ENCODE assay signal across 18 cellular contexts in genomic region chr16:85453701-85454100, GRCh38.
DNase-seq lines count a peak whose midpoint lies in the region; ATAC-seq and TF ChIP-seq lines count a peak whose summit lies in the region.
"Had no signal": no experiment of that assay in that cellular context is flagged by ENCODE, and none has a peak within 500 bp of the region (broad histone marks: within the 10 kb centered on the region; RNA-seq: fewer than 3 reads in every experiment).

No MANE protein-coding gene starts in this region.

- no peak overlapping the region for H4K91ac ChIP-seq in neuronal stem cell (ENCODE audit: low read depth, low read length, poor library complexity)

- H3K36me3 ChIP-seq in BLaER1: no peaks in the 10 kb centered on the region
- no peaks in the 10 kb centered on the region for H3K36me3 ChIP-seq in HCT116 (ENCODE audit: control insufficient read depth in 1 of 2, insufficient read depth in 2 of 2, low read length in 2 of 2)
- H3K36me3 ChIP-seq in WERI-Rb-1: peaks cover 8% of the 10 kb centered on the region
- no peaks in the 10 kb centered on the region for H3K36me3 ChIP-seq in neuronal stem cell (replicated peaks in 1 of 2; ENCODE audit: control insufficient read depth in 2 of 2, insufficient read depth in 2 of 2, low read length in 2 of 2)

- H3K79me2 ChIP-seq in HCT116 (ENCODE audit: insufficient read depth, low read length): no peaks in the 10 kb centered on the region

- no peak overlapping the region for H2AFZ ChIP-seq in HCT116 (ENCODE audit: low read depth, low read length, poor library complexity, severe bottlenecking)
- H2AFZ ChIP-seq in neuronal stem cell (ENCODE audit: low read length): no peak overlapping the region
- H2AFZ ChIP-seq: GM23248 had no signal

- H3K23ac ChIP-seq in neuronal stem cell (ENCODE audit: low read depth, low read length, poor library complexity): no peak overlapping the region

- H3K4me1 ChIP-seq in BLaER1: peaks cover 100% of the 10 kb centered on the region
- H3K4me1 ChIP-seq in HCT116 (ENCODE audit: control insufficient read depth in 1 of 2, insufficient read depth in 2 of 2, low read length in 2 of 2): peaks cover 6 to 11% of the 10 kb centered on the region in 2 experiments; a peak in 3 of 4 replicates
- peaks cover 5 to 30% of the 10 kb centered on the region in 2 donors for H3K4me1 ChIP-seq in neuronal stem cell (ENCODE audit: control insufficient read depth in 2 of 2, insufficient read depth in 1 of 2, low read depth in 1 of 2, low read length in 2 of 2)

- H3K27ac ChIP-seq in BLaER1: peak overlapping the region; percentile 51; the same call in 1 of the 2 replicates
- peak overlapping the region; percentile 26; the same call in 1 of the 2 replicates for H3K27ac ChIP-seq in HCT116 (ENCODE audit: low read depth, low read length)
- H3K27ac ChIP-seq in WERI-Rb-1: peak overlapping the region; percentile 97
- no peak overlapping the region for H3K27ac ChIP-seq in neuronal stem cell (replicated peaks; ENCODE audit: low read length)
- H3K27ac ChIP-seq: GM23248, HL-60 had no signal

- no peak overlapping the region for H2BK120ac ChIP-seq in neuronal stem cell (ENCODE audit: low read depth, low read length)

- H3K9ac ChIP-seq in BLaER1 (peak overlapping the region; percentile 20), HCT116 (ENCODE audit: low read length) (no peak overlapping the region), neuronal stem cell (ENCODE audit: low read depth, low read length, poor library complexity) (no peak overlapping the region)
- H3K9ac ChIP-seq: GM23248 had no signal

- no peak overlapping the region for H2BK12ac ChIP-seq in neuronal stem cell (ENCODE audit: low read length)

- POLR2A ChIA-PET in HCT116 (lab: Charles Lee): no interaction called here

- CTCF ChIA-PET in HCT116 (lab: Charles Lee): no interaction called here

- H3K9me3 ChIP-seq in BLaER1 (no peaks in the 10 kb centered on the region), HCT116 (ENCODE audit: control insufficient read depth in 1 of 2, insufficient read depth in 1 of 2, low read depth in 1 of 2, low read length in 2 of 2) (no peaks in the 10 kb centered on the region), WERI-Rb-1 (ENCODE audit: severe bottlenecking) (no peaks in the 10 kb centered on the region), neuronal stem cell (replicated peaks in 1 of 2; ENCODE audit: control insufficient read depth in 2 of 2, insufficient read depth in 1 of 2, low read depth in 1 of 2, low read length in 2 of 2) (no peaks in the 10 kb centered on the region)

- TF ChIP-seq CTCF in HCT116 (IDR thresholded peaks at IDR 0.05 in 2 of 3, conservative IDR thresholded peaks at IDR 0.05 in 1 of 3; ENCODE audit: borderline replicate concordance in 1 of 3, insufficient read depth in 1 of 3, low read depth in 2 of 3, low read length in 2 of 3): no peak
- no peak for TF ChIP-seq CTCF in WERI-Rb-1 (IDR thresholded peaks at IDR 0.05; ENCODE audit: low read depth, low read length)

- no peak for TF ChIP-seq RAD21 in HCT116 (IDR thresholded peaks at IDR 0.05; ENCODE audit: low read depth)

- H3K9me2 ChIP-seq in HCT116 (ENCODE audit: insufficient read depth): no peaks in the 10 kb centered on the region

- no peak overlapping the region for H2BK5ac ChIP-seq in neuronal stem cell (ENCODE audit: low read length)

- H2AK5ac ChIP-seq in neuronal stem cell (ENCODE audit: low read depth, low read length): peak overlapping the region; percentile 48

- no peaks in the 10 kb centered on the region for H3K27me3 ChIP-seq in BLaER1
- no peaks in the 10 kb centered on the region for H3K27me3 ChIP-seq in HCT116 (ENCODE audit: insufficient read depth, low read length)
- H3K27me3 ChIP-seq in WERI-Rb-1 (ENCODE audit: insufficient read depth, low read depth, severe bottlenecking): no peaks in the 10 kb centered on the region
- H3K27me3 ChIP-seq in neuronal stem cell (ENCODE audit: control insufficient read depth in 3 of 3, insufficient read depth in 3 of 3, low read depth in 1 of 3, low read length in 3 of 3): peaks cover 0 to 29% (median 0%) of the 10 kb centered on the region in 3 experiments

- H3K79me1 ChIP-seq in neuronal stem cell (ENCODE audit: low read depth, low read length): no peaks in the 10 kb centered on the region

- ATAC-seq in HCT116: no peak
- no peak for ATAC-seq in GM21576 (IDR thresholded peaks at IDR 0.05; ENCODE audit: unreplicated experiment)
- ATAC-seq in GM19023 (IDR thresholded peaks at IDR 0.05; ENCODE audit: unreplicated experiment): no peak
- no peak for ATAC-seq in GM21515 (IDR thresholded peaks at IDR 0.05; ENCODE audit: unreplicated experiment)
- ATAC-seq: K562 had no signal

- H4K8ac ChIP-seq in neuronal stem cell (ENCODE audit: low read depth, low read length): no peak overlapping the region

- H3K4ac ChIP-seq in neuronal stem cell (ENCODE audit: low read length): no peak overlapping the region

- no peak for TF ChIP-seq POLR2A in HCT116 (IDR thresholded peaks at IDR 0.05; ENCODE audit: borderline replicate concordance, extremely low read depth, insufficient read depth, insufficient read length)

- no peak overlapping the region for H3K14ac ChIP-seq in neuronal stem cell (ENCODE audit: low read length)

- H3K4me3 ChIP-seq in BLaER1 (no peak overlapping the region), HCT116 (replicated peaks in 1 of 2; ENCODE audit: low read depth in 1 of 2, low read length in 2 of 2) (no peak overlapping the region), WERI-Rb-1 (ENCODE audit: low read depth, low read length) (no peak overlapping the region), neuronal stem cell (ENCODE audit: low read length in 2 of 2) (no peak overlapping the region)
- H3K4me3 ChIP-seq: GM23248, K562 had no signal

- intact Hi-C loops in HCT116 (cut with micrococcal nuclease): no loop called here

- no TSS peak for BruUV-seq in HCT116 (replicated peaks; lab: Mats Ljungman, UMichigan)

- no peak overlapping the region for H2BK15ac ChIP-seq in neuronal stem cell (ENCODE audit: low read length)

- no peak overlapping the region for H3K18ac ChIP-seq in neuronal stem cell (ENCODE audit: low read length)

- RAD21 ChIA-PET in HCT116 (lab: Charles Lee; ENCODE audit: low non-redundant PET in 1 of 2, low total read pairs in 2 of 2, uncharacterized antibody in 2 of 2, unreplicated experiment in 2 of 2): no interaction called here

- peak overlapping the region; percentile 98 for H3K4me2 ChIP-seq in BLaER1
- no peak overlapping the region for H3K4me2 ChIP-seq in HCT116 (ENCODE audit: low read length)
- no peak overlapping the region for H3K4me2 ChIP-seq in neuronal stem cell (ENCODE audit: insufficient read depth, low read length, poor library complexity, severe bottlenecking)

- no CpG with 5 or more reads among the region's 10 CpGs for WGBS in neuronal stem cell (ENCODE audit: extremely low coverage in 2 of 2, insufficient read length in 2 of 2, insufficient replicate concordance in 1 of 2), 2 donors

- DNase-seq in HCT116 (ENCODE audit: low read depth, low spot score) (no peak), WERI-Rb-1 (no peak), neuronal stem cell (ENCODE audit: low spot score) (no peak)
- DNase-seq: 8988T; CD4-positive, CD25-positive, alpha-beta regulatory T cell; CD8-positive, alpha-beta memory T cell; COR-L47; GDM1; GM23248; HCEC 1CT; HFFc6; IMR-90 had no signal

- H4K20me1 ChIP-seq in BLaER1 (no peaks in the 10 kb centered on the region), HCT116 (ENCODE audit: insufficient read depth) (no peaks in the 10 kb centered on the region)

TF ChIP-seq in HCT116, 20 proteins besides CTCF, POLR2A, EP300 and RAD21 (continues in another document):
- TF ChIP-seq SP1 (IDR thresholded peaks at IDR 0.05; ENCODE audit: low read depth) (no peak), EZH2 (IDR thresholded peaks at IDR 0.05) (no peak), JUND (IDR thresholded peaks at IDR 0.05) (no peak), ELF1 (IDR thresholded peaks at IDR 0.05; ENCODE audit: borderline replicate concordance, low read depth) (no peak), YY1 (IDR thresholded peaks at IDR 0.05; ENCODE audit: extremely low read depth, insufficient replicate concordance, low read depth, low read length) (no peak), CBX3 (IDR thresholded peaks at IDR 0.05; ENCODE audit: low read depth) (no peak), ZFX (IDR thresholded peaks at IDR 0.05) (no peak), CEBPB (IDR thresholded peaks at IDR 0.05; ENCODE audit: low read depth) (no peak), POLR2AphosphoS5 (IDR thresholded peaks at IDR 0.05; ENCODE audit: low read depth, low read length) (no peak), EGR1 (IDR thresholded peaks at IDR 0.05; ENCODE audit: low read depth) (no peak), REST (IDR thresholded peaks at IDR 0.05; ENCODE audit: low read depth) (no peak), ZNF274 (IDR thresholded peaks at IDR 0.05; ENCODE audit: low read depth, low read length) (no peak), TCF7L2 (IDR thresholded peaks at IDR 0.05; ENCODE audit: borderline replicate concordance, extremely low read depth, insufficient read depth, insufficient read length) (no peak), EZH2phosphoT487 (IDR thresholded peaks at IDR 0.05; ENCODE audit: borderline replicate concordance) (no peak), SRF (IDR thresholded peaks at IDR 0.05; ENCODE audit: low read depth) (no peak)
